ENCODE assay signal across 25 cellular contexts in the genomic region with DNA sequence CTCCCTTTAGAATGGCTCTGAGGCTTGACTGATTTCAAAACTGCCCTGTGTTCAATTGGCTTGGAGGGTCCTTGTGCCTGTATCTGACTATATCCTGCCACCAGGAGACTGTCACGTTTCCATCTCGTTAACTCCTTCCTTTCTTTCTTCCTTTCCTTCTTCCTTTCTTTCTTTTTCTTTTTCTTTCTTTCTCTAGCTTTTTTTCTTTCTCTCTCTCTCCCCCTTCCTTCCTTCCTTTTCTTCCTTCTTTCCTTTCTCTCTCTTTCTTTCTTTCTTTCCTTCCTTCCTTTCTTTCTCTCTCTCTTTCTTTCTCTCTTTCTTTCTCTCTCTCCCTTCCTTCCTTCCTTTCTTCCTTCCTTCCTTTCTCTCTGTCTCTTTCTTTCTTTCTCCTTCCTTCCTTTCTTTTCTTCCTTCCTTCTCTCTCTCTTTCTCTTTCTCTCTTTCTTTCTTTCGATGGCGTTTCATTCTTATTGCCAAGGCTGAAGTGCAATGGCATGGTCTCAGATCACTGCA. TPM values are rescaled to one million over a fixed set of nuclear protein-coding genes. Genes with fewer than 3 reads are reported as not detected.
DNase-seq lines count a peak whose midpoint lies in the region; ATAC-seq and TF ChIP-seq lines count a peak whose summit lies in the region.
"Had no signal": no experiment of that assay in that cellular context is flagged by ENCODE, and none has a peak within 500 bp of the region (broad histone marks: within the 10 kb centered on the region; RNA-seq: fewer than 3 reads in every experiment).

No MANE protein-coding gene starts in this region.

- H4K5ac ChIP-seq in H9 (ENCODE audit: insufficient read length, low read depth, low read length), result no peak overlapping the region

- peak; percentile 75 for ATAC-seq in upper lobe of right lung
- ATAC-seq: GM23338, Panc1 had no signal

- no peak overlapping the region for H2BK15ac ChIP-seq in H9 (ENCODE audit: low read depth, low read length)

- intact Hi-C loops in upper lobe of right lung (cut with DNase I), result no loop called here

- no peaks in the 10 kb centered on the region for H4K20me1 ChIP-seq in H9 (ENCODE audit: control insufficient read depth, insufficient read depth, insufficient read length)

- H2AFZ ChIP-seq in H9 (ENCODE audit: low read length), result no peak overlapping the region
- H2AFZ ChIP-seq: GM23338 had no signal

- H3K27ac ChIP-seq in H9 (ENCODE audit: insufficient read length, low read depth, low read length) (no peak overlapping the region), endodermal cell (ENCODE audit: low read depth, low read length) (no peak overlapping the region), upper lobe of right lung (no peak overlapping the region)
- H3K27ac ChIP-seq: RWPE1 had no signal

- H3K79me2 ChIP-seq in H9 (ENCODE audit: insufficient read depth, low read length), result no peaks in the 10 kb centered on the region

- no peak overlapping the region for H3K4ac ChIP-seq in H9 (ENCODE audit: low read depth, low read length)

- no peak overlapping the region for H2BK20ac ChIP-seq in H9 (ENCODE audit: low read depth, low read length, poor library complexity, severe bottlenecking)

- no peaks in the 10 kb centered on the region for H3K9me3 Mint-ChIP-seq in T-helper 2 cell treated with Interferon-gamma antibody and Interleukin-4, amounts not matched to agents 5 μg/mL and 100 μg/mL, for 36 hours
- H3K9me3 Mint-ChIP-seq in H9 (no peaks in the 10 kb centered on the region), endodermal cell (no peaks in the 10 kb centered on the region)
- H3K9me3 Mint-ChIP-seq: CD8-positive, alpha-beta memory T cell; GM23338 had no signal

- H3K23me2 ChIP-seq in H9 (ENCODE audit: insufficient read length, low read depth, low read length, poor library complexity, severe bottlenecking), result no peaks in the 10 kb centered on the region

- peaks cover 5% of the 10 kb centered on the region for H3K36me3 Mint-ChIP-seq in T-helper 2 cell treated with Interferon-gamma antibody and Interleukin-4, amounts not matched to agents 5 μg/mL and 100 μg/mL, for 36 hours (ENCODE audit: low read depth)
- H3K36me3 Mint-ChIP-seq in H9 (ENCODE audit: insufficient read depth in 1 of 3, low read depth in 3 of 3) (no peaks in the 10 kb centered on the region), endodermal cell (ENCODE audit: low read depth) (no peaks in the 10 kb centered on the region)
- H3K36me3 Mint-ChIP-seq: CD8-positive, alpha-beta memory T cell had no signal

- H3T11ph ChIP-seq in H9 (ENCODE audit: low read length), result no peak overlapping the region

- no peak overlapping the region for H4K91ac ChIP-seq in H9 (ENCODE audit: insufficient read length, low read depth, low read length)

- H3K27me3 ChIP-seq in H9 (ENCODE audit: insufficient read depth, low read length) (no peaks in the 10 kb centered on the region), endodermal cell (ENCODE audit: control insufficient read depth, insufficient read depth, low read length, poor library complexity, severe bottlenecking) (no peaks in the 10 kb centered on the region), upper lobe of right lung (no peaks in the 10 kb centered on the region)
- H3K27me3 ChIP-seq: BE2C, MG63 had no signal

- no CpG with 5 or more reads among the region's 4 CpGs for WGBS in H9 (ENCODE audit: extremely low coverage, insufficient read length, low lambda C conversion rate)
- WGBS in endodermal cell (ENCODE audit: insufficient coverage in 1 of 2, insufficient read length in 1 of 2), 2 experiments, result 84 to 85% methylated on average over 4 of the region's 4 CpGs

- H3K36me3 ChIP-seq in endodermal cell (ENCODE audit: control insufficient read depth, insufficient read depth, low read length), result no peaks in the 10 kb centered on the region
- no peaks in the 10 kb centered on the region for H3K36me3 ChIP-seq in upper lobe of right lung
- H3K36me3 ChIP-seq: BE2C, HAP-1, MG63 had no signal

- no peak overlapping the region for H3K4me3 Mint-ChIP-seq in T-helper 2 cell treated with Interferon-gamma antibody and Interleukin-4, amounts not matched to agents 5 μg/mL and 100 μg/mL, for 36 hours
- H3K4me3 Mint-ChIP-seq in H9, result no peak overlapping the region
- H3K4me3 Mint-ChIP-seq in endodermal cell, result no peak overlapping the region
- H3K4me3 Mint-ChIP-seq: CD14-positive monocyte; CD8-positive, alpha-beta memory T cell; GM23338 had no signal

- H3K23ac ChIP-seq in H9 (ENCODE audit: insufficient read length, low read depth, low read length), result no peak overlapping the region

- no peak overlapping the region for H2BK5ac ChIP-seq in H9 (ENCODE audit: insufficient read length, low read length)

- H3K4me1 ChIP-seq in H9 (ENCODE audit: insufficient read depth, low read length) (no peaks in the 10 kb centered on the region), endodermal cell (ENCODE audit: control insufficient read depth, insufficient read depth, low read length) (no peaks in the 10 kb centered on the region), upper lobe of right lung (no peaks in the 10 kb centered on the region)
- H3K4me1 ChIP-seq: BE2C, HAP-1 had no signal

- peaks cover 22% of the 10 kb centered on the region for H3K27me3 Mint-ChIP-seq in T-helper 2 cell treated with Interferon-gamma antibody and Interleukin-4, amounts not matched to agents 5 μg/mL and 100 μg/mL, for 36 hours (ENCODE audit: low read depth)
- no peaks in the 10 kb centered on the region; the same call in 1 of the 2 replicates for H3K27me3 Mint-ChIP-seq in H9 (ENCODE audit: low read depth)
- H3K27me3 Mint-ChIP-seq in endodermal cell (ENCODE audit: insufficient read depth), result no peaks in the 10 kb centered on the region

- no peak overlapping the region for H2AK5ac ChIP-seq in H9 (ENCODE audit: insufficient read length, low read length)

- H3K4me2 ChIP-seq in H9 (ENCODE audit: insufficient read depth, insufficient read length, low read length), result no peak overlapping the region
- H3K4me2 ChIP-seq: GM23338 had no signal

- H3K9ac ChIP-seq in H9 (ENCODE audit: extremely low read depth, insufficient read length, low read length) (no peak overlapping the region), endodermal cell (ENCODE audit: extremely low read depth, low read length, poor library complexity, severe bottlenecking) (no peak overlapping the region)

- H3K18ac ChIP-seq in H9 (ENCODE audit: insufficient read length, low read depth, low read length), result no peak overlapping the region

- DNase-seq in T-helper 2 cell treated with Interferon-gamma antibody and Interleukin-4, amounts not matched to agents 5 μg/mL and 100 μg/mL, for 36 hours (ENCODE audit: low spot score), result no peak
- DNase-seq in T-helper 2 cell (no peak), H9 (no peak), endodermal cell (no peak), upper lobe of right lung (no peak), GM10248 (ENCODE audit: extremely low spot score) (no peak)
- DNase-seq in stimulated activated CD4-positive, alpha-beta T cell treated with anti-CD3 and anti-CD28 coated beads, Interleukin-2, amount 100 ng/mL, for 24 hours, result no peak
- DNase-seq: BE2C; CD8-positive, alpha-beta memory T cell; DMS153; KG1; MG63; NCI-H1105 treated with DMSO at 0.1 percent for 48 hours; NCI-H146; NCI-H2029 treated with DMSO at 0.1 percent for 48 hours; NCI-H2171 treated with DMSO at 0.1 percent for 48 hours; NCI-H446; NCI-H524 treated with DMSO at 0.1 percent for 48 hours; NCI-H82; SHP77 had no signal

- no peak overlapping the region for H2BK120ac ChIP-seq in H9 (ENCODE audit: low read depth, low read length, poor library complexity, severe bottlenecking)

- H3K14ac ChIP-seq in H9 (ENCODE audit: insufficient read depth, low read length), result no peak overlapping the region

- H3K79me1 ChIP-seq in H9 (ENCODE audit: insufficient read depth, low read depth, low read length, poor library complexity, severe bottlenecking), result no peaks in the 10 kb centered on the region

- 0 out of 3 replicates have a peak, but pooled peaks have one; percentile 15 for TF ChIP-seq CTCF in H9 (conservative IDR thresholded peaks at IDR 0.05)
- peak; percentile 41 for TF ChIP-seq CTCF in endodermal cell (conservative IDR thresholded peaks at IDR 0.05)
- no peak for TF ChIP-seq CTCF in upper lobe of right lung (IDR thresholded peaks at IDR 0.05)
- TF ChIP-seq CTCF in GM10248 (IDR thresholded peaks at IDR 0.05; ENCODE audit: control extremely low read depth, extremely low read depth, low read depth, missing control alignments), result no peak

- CTCF ChIA-PET in GM10248 (lab: Yijun Ruan, JAX), result interaction anchor here (1.4 to 3.0 kb wide), 4 partner anchors 9 to 40 kb away, joined by 3 to 9 read pairs (median 8); no protein-coding TSS in a partner anchor

- H3K27ac Mint-ChIP-seq in T-helper 2 cell treated with Interferon-gamma antibody and Interleukin-4, amounts not matched to agents 5 μg/mL and 100 μg/mL, for 36 hours, result peak overlapping the region; percentile 38
- H3K27ac Mint-ChIP-seq in H9, result no peak overlapping the region
- H3K27ac Mint-ChIP-seq in endodermal cell, result no peak overlapping the region
- H3K27ac Mint-ChIP-seq: CD14-positive monocyte; CD8-positive, alpha-beta memory T cell; GM23338 had no signal

- peaks cover 53% of the 10 kb centered on the region for H3K4me1 Mint-ChIP-seq in T-helper 2 cell treated with Interferon-gamma antibody and Interleukin-4, amounts not matched to agents 5 μg/mL and 100 μg/mL, for 36 hours (ENCODE audit: low read depth)
- H3K4me1 Mint-ChIP-seq in H9 (no peaks in the 10 kb centered on the region), endodermal cell (no peaks in the 10 kb centered on the region)
- H3K4me1 Mint-ChIP-seq: GM23338 had no signal

- H3K56ac ChIP-seq in H9 (ENCODE audit: insufficient read length, low read depth, low read length), result no peak overlapping the region

- H3K4me3 ChIP-seq in endodermal cell (ENCODE audit: low read length) (no peak overlapping the region), upper lobe of right lung (no peak overlapping the region)
- H3K4me3 ChIP-seq: GM23338, HAP-1, MG63 had no signal

- H2BK12ac ChIP-seq in H9 (ENCODE audit: insufficient read length, low read depth, low read length), result no peak overlapping the region

- H3K9me3 ChIP-seq in H9 (ENCODE audit: control insufficient read depth, low read depth, low read length), result no peaks in the 10 kb centered on the region
- no peaks in the 10 kb centered on the region for H3K9me3 ChIP-seq in endodermal cell (ENCODE audit: control insufficient read depth, low read length)
- no peaks in the 10 kb centered on the region for H3K9me3 ChIP-seq in upper lobe of right lung
- H3K9me3 ChIP-seq: BE2C, HAP-1, MG63 had no signal

- H4K8ac ChIP-seq in H9 (replicated peaks; ENCODE audit: insufficient read length, low read depth, low read length), result no peak overlapping the region

- POLR2A ChIA-PET in GM10248 (lab: Yijun Ruan, JAX), result no interaction called here

RNA-seq across cellular contexts. Expression of gene EML6, which starts 38.1 kb away (rescaled TPM):
- 0.64 and 1.5 TPM in 2 replicates for total RNA-seq in H9 (2021)
- total RNA-seq in endodermal cell, result 1 to 10 TPM; 1.4 to 2.1 TPM
- polyA plus RNA-seq in endodermal cell (2013, experiment 1 of 2), result 0.68 TPM
- polyA plus RNA-seq in endodermal cell (2013, experiment 2 of 2), result 0.70 TPM
- 1.4 TPM for total RNA-seq in upper lobe of right lung
- polyA plus RNA-seq: CD14-positive monocyte had no signal

Comparison
In these comparisons a context has a peak if more than half of its experiments do, and no peak if none do; other contexts are left out.
1. CTCF ChIP-seq: peak in H9 (single experiment) and endodermal cell (single experiment); none in upper lobe of right lung (single experiment) and GM10248 (single experiment).